In the genomic region with DNA sequence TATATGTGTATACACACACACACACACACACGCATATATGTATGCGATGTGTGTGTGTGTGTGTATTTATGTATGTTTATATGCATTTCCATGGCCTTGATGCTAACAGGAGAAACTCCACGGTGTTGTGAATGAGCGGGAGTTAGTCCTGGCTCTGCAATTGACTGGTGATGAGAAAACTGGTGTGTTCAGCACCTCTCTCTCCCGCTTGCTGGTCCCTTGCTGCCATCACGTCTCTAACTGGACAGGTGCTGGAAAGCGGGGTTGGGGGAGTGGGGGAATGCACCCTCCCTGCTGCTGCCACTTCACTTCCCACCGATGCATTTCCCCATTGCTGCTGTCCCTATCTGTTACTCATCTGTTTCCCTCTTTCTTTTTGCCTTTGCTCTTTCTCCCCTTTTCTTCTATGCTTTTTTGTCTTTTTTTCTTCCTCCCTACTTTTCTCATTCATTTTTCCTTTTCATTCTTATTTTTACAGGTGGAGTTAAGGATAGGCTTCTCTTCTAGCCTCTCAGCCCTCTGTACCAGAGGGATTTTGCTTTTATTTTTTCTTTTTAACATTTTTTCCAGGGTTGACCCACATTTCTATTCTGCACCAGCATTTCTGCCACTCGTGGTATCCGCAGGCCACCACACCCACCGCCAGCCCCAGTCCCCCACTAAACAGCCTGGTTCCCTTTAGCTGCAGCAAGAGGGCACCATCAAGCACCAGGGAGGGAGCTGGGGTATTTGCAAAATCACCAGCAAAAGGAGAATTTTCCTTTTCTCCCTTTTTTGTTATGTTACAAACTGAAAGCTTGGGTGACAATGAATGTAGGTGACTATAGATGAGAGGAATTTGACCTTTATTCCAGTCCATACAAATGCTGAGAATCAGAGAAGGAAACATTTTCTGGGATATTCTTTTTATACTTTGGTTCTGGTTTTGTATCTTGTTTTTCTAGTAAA, we compare ENCODE assay signal across 7 cellular contexts.
DNase-seq lines count a peak whose midpoint lies in the region; ATAC-seq and TF ChIP-seq lines count a peak whose summit lies in the region.

No MANE protein-coding gene starts in this region.

- H3K9me3 ChIP-seq in HAP-1 = no peaks in the 10 kb centered on the region
- no peaks in the 10 kb centered on the region for H3K9me3 ChIP-seq in hepatocyte (ENCODE audit: low read depth)
- H3K9me3 ChIP-seq in stomach smooth muscle (ENCODE audit: control insufficient read depth in 2 of 2, low read length in 2 of 2) = no peaks in the 10 kb centered on the region

- H3K36me3 ChIP-seq in HAP-1 (replicated peaks) = no peaks in the 10 kb centered on the region; the same call in 1 of the 2 replicates
- no peaks in the 10 kb centered on the region for H3K36me3 ChIP-seq in hepatocyte (replicated peaks; ENCODE audit: insufficient read depth, low read depth)
- peaks cover 0 to 5% of the 10 kb centered on the region in 2 donors for H3K36me3 ChIP-seq in stomach smooth muscle (ENCODE audit: control insufficient read depth in 2 of 2, insufficient read depth in 2 of 2, low read length in 2 of 2)

- TF ChIP-seq CTCF in hepatocyte (IDR thresholded peaks at IDR 0.05; ENCODE audit: poor library complexity) = no peak

- H3K27me3 ChIP-seq in HAP-1 (ENCODE audit: low read depth) (no peaks in the 10 kb centered on the region), hepatocyte (no peaks in the 10 kb centered on the region), stomach smooth muscle (ENCODE audit: control insufficient read depth in 1 of 2, insufficient read depth in 2 of 2, low read length in 2 of 2) (no peaks in the 10 kb centered on the region)

- in situ Hi-C loops in HAP-1 (cut with MboI; ENCODE audit: low sequenced_read_pairs) = no loop called here

- H3K27ac ChIP-seq in angular gyrus (ENCODE audit: low read depth, low read length) (peak overlapping the region; percentile 44), hepatocyte (peak overlapping the region; percentile 85), stomach smooth muscle (ENCODE audit: low read length) (peak overlapping the region; percentile 74)

- DNase-seq in HAP-1 (ENCODE audit: low spot score in 2 of 2) = peak; percentile 53 to 68
- DNase-seq in hepatocyte (ENCODE audit: low spot score) = no peak
- DNase-seq in NK-92 treated with Interleukin-12 subunit alpha and Interleukin-12 subunit beta, amount 100 ng/mL, for 24 hours (lab: John Stamatoyannopoulos, UW) = no peak
- DNase-seq in cortex of kidney (lab: John Stamatoyannopoulos, UW) = no peak

- peak overlapping the region; percentile 5 for H3K4me3 ChIP-seq in HAP-1
- H3K4me3 ChIP-seq in hepatocyte = no peak overlapping the region
- H3K4me3 ChIP-seq in stomach smooth muscle (ENCODE audit: low read length in 2 of 2) = peak overlapping the region; percentile 23 to 44

- 75% methylated on average over 11 of the region's 11 CpGs for WGBS in hepatocyte (ENCODE audit: low lambda C conversion rate, missing lambda C conversion rate)

- no peak overlapping the region for H2AFZ ChIP-seq in hepatocyte

- peaks cover 43% of the 10 kb centered on the region for H3K79me2 ChIP-seq in hepatocyte

- H4K20me1 ChIP-seq in hepatocyte (ENCODE audit: insufficient read depth, poor library complexity, severe bottlenecking) = no peaks in the 10 kb centered on the region

- H3K4me2 ChIP-seq in hepatocyte = peak overlapping the region; percentile 20

- peaks cover 50% of the 10 kb centered on the region for H3K4me1 ChIP-seq in HAP-1
- H3K4me1 ChIP-seq in hepatocyte (ENCODE audit: insufficient read depth) = peaks cover 29% of the 10 kb centered on the region
- H3K4me1 ChIP-seq in stomach smooth muscle (ENCODE audit: control insufficient read depth, insufficient read depth, low read length) = peaks cover 67% of the 10 kb centered on the region

- peak overlapping the region; percentile 27 to 51 for H3K9ac ChIP-seq in stomach smooth muscle (ENCODE audit: low read length in 2 of 2)

- no peak for ATAC-seq in HG02885 (IDR thresholded peaks at IDR 0.05; ENCODE audit: poor library complexity, unreplicated experiment)

- no peaks in the 10 kb centered on the region for H3K9me2 ChIP-seq in hepatocyte (replicated peaks; ENCODE audit: insufficient read depth)

Comparison
In these comparisons a context has a peak if more than half of its experiments do, and no peak if none do; other contexts are left out.
1. DNase-seq: peak in HAP-1 (2 of 2); none in hepatocyte (single experiment), NK-92 treated with Interleukin-12 subunit alpha and Interleukin-12 subunit beta, amount 100 ng/mL, for 24 hours (single experiment) and cortex of kidney (single experiment).
2. Peak in every context shown above with its lines, with median percentiles within 50 percentile points of each other: H3K27ac ChIP-seq.